Comparison of ENCODE assay signal across 17 cellular contexts in genomic region chr14:103356151-103356766, GRCh38. TPM values are rescaled to one million over a fixed set of nuclear protein-coding genes. Genes with fewer than 3 reads are reported as not detected.
DNase-seq lines count a peak whose midpoint lies in the region; ATAC-seq and TF ChIP-seq lines count a peak whose summit lies in the region.
"Had no signal": no experiment of that assay in that cellular context is flagged by ENCODE, and none has a peak within 500 bp of the region (broad histone marks: within the 10 kb centered on the region; RNA-seq: fewer than 3 reads in every experiment).

No MANE protein-coding gene starts in this region.

- no TSS peak for BruUV-seq in PC-9 (replicated peaks; lab: Mats Ljungman, UMichigan)

- H3F3A ChIP-seq in PC-9 (ENCODE audit: insufficient read depth, low read depth), result peaks cover 61% of the 10 kb centered on the region

- H3K4me1 Mint-ChIP-seq in stimulated activated effector memory CD8-positive, alpha-beta T cell treated with anti-CD3 and anti-CD28 coated beads, Interleukin-12 subunit alpha, Interleukin-12 subunit beta, amount 100 ng/mL, for 72 hours, result no peaks in the 10 kb centered on the region

- H3K9me2 ChIP-seq in PC-9 (ENCODE audit: insufficient read depth), result no peaks in the 10 kb centered on the region

- no peaks in the 10 kb centered on the region for H3K79me2 ChIP-seq in PC-9 (ENCODE audit: low read depth)

- no peak for DNase-seq in left cardiac atrium
- no peak for DNase-seq in cardiac septum (ENCODE audit: low spot score)
- DNase-seq in PC-9, result no peak
- DNase-seq in fibroblast of peridontal ligament (ENCODE audit: extremely low read depth), result peak; percentile 52
- DNase-seq in stimulated activated effector memory CD8-positive, alpha-beta T cell treated with anti-CD3 and anti-CD28 coated beads, Interleukin-12 subunit alpha, Interleukin-12 subunit beta, amount 100 ng/mL, for 72 hours (ENCODE audit: low spot score in 2 of 2), result no peak
- no peak for DNase-seq in NCI-H446 treated with DMSO at 0.1 percent for 48 hours (lab: John Stamatoyannopoulos, UW)
- DNase-seq: activated CD4-positive, CD25-positive, alpha-beta regulatory T cell treated with anti-CD3 and anti-CD28 coated beads, Interleukin-2, amount 50 U/mL, for 72 hours; activated effector memory CD4-positive, alpha-beta T cell treated with Interleukin-2 at 50 U/mL for 16 hours; cerebellar nuclear complex; GDM1; GM23248; NCI-H1048; ovary; stimulated activated CD4-positive, alpha-beta T cell treated with anti-CD3 and anti-CD28 coated beads, Interleukin-4, amount 100 ng/mL, for 24 hours; substantia nigra had no signal

- no peaks in the 10 kb centered on the region for H3K36me3 ChIP-seq in PC-9 (ENCODE audit: low read depth)
- H3K36me3 ChIP-seq: ovary had no signal

- H4K20me1 ChIP-seq in PC-9 (ENCODE audit: insufficient read depth), result no peaks in the 10 kb centered on the region

- peaks cover 6% of the 10 kb centered on the region for H3K36me3 Mint-ChIP-seq in stimulated activated effector memory CD8-positive, alpha-beta T cell treated with anti-CD3 and anti-CD28 coated beads, Interleukin-12 subunit alpha, Interleukin-12 subunit beta, amount 100 ng/mL, for 72 hours

- H3K4me3 Mint-ChIP-seq in stimulated activated effector memory CD8-positive, alpha-beta T cell treated with anti-CD3 and anti-CD28 coated beads, Interleukin-12 subunit alpha, Interleukin-12 subunit beta, amount 100 ng/mL, for 72 hours, result no peak overlapping the region

- H2AFZ ChIP-seq in PC-9, result no peak overlapping the region

- ATAC-seq in left cardiac atrium (peak; percentile 41 to 76), GM19455 (IDR thresholded peaks at IDR 0.05; ENCODE audit: unreplicated experiment) (no peak), HG02642 (IDR thresholded peaks at IDR 0.05; ENCODE audit: poor library complexity, unreplicated experiment) (no peak)
- ATAC-seq in stimulated activated effector memory CD8-positive, alpha-beta T cell treated with anti-CD3 and anti-CD28 coated beads, Interleukin-12 subunit alpha, Interleukin-12 subunit beta, amount 100 ng/mL, for 72 hours, result no peak

- POLR2A ChIA-PET in PC-9 (lab: Charles Lee; ENCODE audit: unreplicated experiment), result no interaction called here

- H3K27me3 ChIP-seq in PC-9 (ENCODE audit: insufficient read depth, low read depth), result no peaks in the 10 kb centered on the region
- H3K27me3 ChIP-seq: ovary had no signal

- peak overlapping the region; percentile 65 for H3K27ac Mint-ChIP-seq in stimulated activated effector memory CD8-positive, alpha-beta T cell treated with anti-CD3 and anti-CD28 coated beads, Interleukin-12 subunit alpha, Interleukin-12 subunit beta, amount 100 ng/mL, for 72 hours

- intact Hi-C loops in left cardiac atrium (cut with DNase I), result no loop called here
- intact Hi-C loops in cardiac septum (cut with DNase I), result no loop called here
- intact Hi-C loops in PC-9 (cut with micrococcal nuclease; ENCODE audit: unreplicated experiment), result no loop called here

- H3K27ac ChIP-seq in PC-9, result no peak overlapping the region
- H3K27ac ChIP-seq: GM23248, ovary had no signal

- H3K4me3 ChIP-seq in PC-9, result no peak overlapping the region
- H3K4me3 ChIP-seq: GM23248, ovary had no signal

- H3K9me3 Mint-ChIP-seq in stimulated activated effector memory CD8-positive, alpha-beta T cell treated with anti-CD3 and anti-CD28 coated beads, Interleukin-12 subunit alpha, Interleukin-12 subunit beta, amount 100 ng/mL, for 72 hours, result no peaks in the 10 kb centered on the region

- H3K4me2 ChIP-seq in PC-9, result peak overlapping the region; percentile 18

- peaks cover 9% of the 10 kb centered on the region for H3K9me3 ChIP-seq in PC-9 (ENCODE audit: insufficient read depth, low read depth)
- H3K9me3 ChIP-seq: ovary had no signal

- TF ChIP-seq CTCF in PC-9 (conservative IDR thresholded peaks at IDR 0.05), result no peak

- H3K4me1 ChIP-seq in PC-9 (replicated peaks; ENCODE audit: insufficient read depth), result peaks cover 42% of the 10 kb centered on the region

- CTCF ChIA-PET in PC-9 (lab: Charles Lee), result interaction anchor here (0.7 to 1.4 kb wide), 2 partner anchors 16 to 19 kb away, joined by 3 read pairs; no protein-coding TSS in a partner anchor

RNA-seq across cellular contexts. Expression of gene EIF5, which starts 22.2 kb away (rescaled TPM):
- 100 to 1,000 TPM; 246 to 287 TPM for total RNA-seq in left cardiac atrium
- 222 TPM for total RNA-seq in cardiac septum
- 310 and 330 TPM in 2 replicates for total RNA-seq in PC-9 (2021)

RNA-seq across cellular contexts. Expression of gene MARK3, which starts 29.0 kb away (rescaled TPM):
- total RNA-seq in left cardiac atrium, result 10 to 100 TPM; 68.7 to 81.7 TPM
- total RNA-seq in cardiac septum, result 69.4 TPM
- total RNA-seq in PC-9 (2021), result 189 and 191 TPM in 2 replicates

Comparison
In these comparisons a context has a peak if more than half of its experiments do, and no peak if none do; other contexts are left out.
1. ATAC-seq: peak in left cardiac atrium (2 of 2); none in stimulated activated effector memory CD8-positive, alpha-beta T cell treated with anti-CD3 and anti-CD28 coated beads, Interleukin-12 subunit alpha, Interleukin-12 subunit beta, amount 100 ng/mL, for 72 hours (single experiment), GM19455 (single experiment) and HG02642 (single experiment).